ENCODE assay signal across 25 cellular contexts in genomic region chr3:7410782-7411181, GRCh38.
DNase-seq lines count a peak whose midpoint lies in the region; ATAC-seq and TF ChIP-seq lines count a peak whose summit lies in the region.
"Had no signal": no experiment of that assay in that cellular context is flagged by ENCODE, and none has a peak within 500 bp of the region (broad histone marks: within the 10 kb centered on the region; RNA-seq: fewer than 3 reads in every experiment).

No MANE protein-coding gene starts in this region.

- H2AFZ ChIP-seq in GM23338 = no peak overlapping the region
- H2AFZ ChIP-seq: PC-9 had no signal

- 0 out of 2 replicates have a peak, but pooled peaks cover 8% of the 10 kb centered on the region for H3K9me2 ChIP-seq in GM23338 (ENCODE audit: insufficient read depth)

- 84 to 100% methylated on average over 2 to 4 of the region's 4 CpGs for WGBS in endodermal cell (ENCODE audit: insufficient coverage in 1 of 2, insufficient read length in 1 of 2), 2 experiments

- no peaks in the 10 kb centered on the region for H3F3A ChIP-seq in GM23338 (replicated peaks; ENCODE audit: low read depth)

- no peak overlapping the region for H3K27ac ChIP-seq in GM23338 (ENCODE audit: low read depth)
- H3K27ac ChIP-seq in VCaP = no peak overlapping the region
- H3K27ac ChIP-seq in endodermal cell (ENCODE audit: low read depth, low read length) = no peak overlapping the region
- H3K27ac ChIP-seq: A549; BLaER1 treated with 17β-estradiol and CSF1 and Interleukin-3, amounts not matched to agents 10 nM and 100 nM; PC-9 had no signal

- TF ChIP-seq CTCF in GM23338 (conservative IDR thresholded peaks at IDR 0.05; ENCODE audit: low read depth in 2 of 2) (peak; percentile 40 to 44), VCaP (conservative IDR thresholded peaks at IDR 0.05) (peak; percentile 31), endodermal cell (conservative IDR thresholded peaks at IDR 0.05) (peak; percentile 69)

- H3K4me3 Mint-ChIP-seq in GM23338 (no peak overlapping the region), endodermal cell (no peak overlapping the region)
- H3K4me3 Mint-ChIP-seq: CD8-positive, alpha-beta T cell had no signal

- H3K27ac Mint-ChIP-seq in GM23338 (no peak overlapping the region), endodermal cell (no peak overlapping the region)
- H3K27ac Mint-ChIP-seq: CD8-positive, alpha-beta T cell had no signal

- H4K20me1 ChIP-seq in GM23338 (replicated peaks; ENCODE audit: insufficient read depth) = no peaks in the 10 kb centered on the region
- H4K20me1 ChIP-seq: BLaER1 treated with 17β-estradiol and CSF1 and Interleukin-3, amounts not matched to agents 10 nM and 100 nM had no signal

- H3K4me3 ChIP-seq in GM23338 (no peak overlapping the region), endodermal cell (ENCODE audit: low read length) (no peak overlapping the region)
- H3K4me3 ChIP-seq: A549; BLaER1 treated with 17β-estradiol and CSF1 and Interleukin-3, amounts not matched to agents 10 nM and 100 nM; K562; PC-9 had no signal

- H3K27me3 Mint-ChIP-seq in GM23338 (ENCODE audit: insufficient read depth, low read depth, poor library complexity) = peaks cover 3% of the 10 kb centered on the region
- no peaks in the 10 kb centered on the region for H3K27me3 Mint-ChIP-seq in endodermal cell (ENCODE audit: insufficient read depth)

- H3K36me3 Mint-ChIP-seq in GM23338 (ENCODE audit: low read depth) = no peaks in the 10 kb centered on the region
- no peaks in the 10 kb centered on the region for H3K36me3 Mint-ChIP-seq in endodermal cell (ENCODE audit: low read depth)
- H3K36me3 Mint-ChIP-seq: CD8-positive, alpha-beta T cell had no signal

- H3K9me3 Mint-ChIP-seq in GM23338 = no peaks in the 10 kb centered on the region; the same call in 1 of the 3 replicates
- no peaks in the 10 kb centered on the region for H3K9me3 Mint-ChIP-seq in endodermal cell
- H3K9me3 Mint-ChIP-seq: CD8-positive, alpha-beta T cell had no signal

- no peaks in the 10 kb centered on the region for H3K79me2 ChIP-seq in GM23338 (replicated peaks; ENCODE audit: insufficient read depth)

- no peak overlapping the region for H3K4me2 ChIP-seq in GM23338
- H3K4me2 ChIP-seq: A549; BLaER1 treated with 17β-estradiol and CSF1 and Interleukin-3, amounts not matched to agents 10 nM and 100 nM; PC-9 had no signal

- DNase-seq in GM23338 (ENCODE audit: low spot score) = peak; percentile 42
- no peak for DNase-seq in endodermal cell
- DNase-seq in iPS-NIHi7 (ENCODE audit: extremely low spot score) = peak; percentile 13
- DNase-seq in COLO829 (ENCODE audit: low spot score) = no peak
- no peak for DNase-seq in RKO (ENCODE audit: low spot score)
- DNase-seq: AML-193; CD8-positive, alpha-beta T cell; DMS79 treated with DMSO at 0.1 percent for 48 hours; GF-D8; GOT3; Kasumi-1; NCI-H1105; NCI-H1436 treated with DMSO at 0.1 percent for 48 hours; NCI-H187 treated with DMSO at 0.1 percent for 48 hours; NCI-H2171 treated with DMSO at 0.1 percent for 48 hours; NCI-H345; NCI-H510A treated with DMSO at 0.1 percent for 48 hours; PC-9; RPMI8226; SHP77 had no signal

- ATAC-seq in GM23338 = peak; percentile 72
- ATAC-seq in HG03565 (IDR thresholded peaks at IDR 0.05; ENCODE audit: unreplicated experiment) = no peak
- ATAC-seq: A549; CD8-positive, alpha-beta T cell; K562 had no signal

- no peaks in the 10 kb centered on the region for H3K4me1 ChIP-seq in GM23338 (ENCODE audit: insufficient read depth)
- no peaks in the 10 kb centered on the region for H3K4me1 ChIP-seq in endodermal cell (ENCODE audit: control insufficient read depth, insufficient read depth, low read length)
- H3K4me1 ChIP-seq: A549; BLaER1 treated with 17β-estradiol and CSF1 and Interleukin-3, amounts not matched to agents 10 nM and 100 nM had no signal

- no peak overlapping the region for H3K9ac ChIP-seq in endodermal cell (ENCODE audit: extremely low read depth, low read length, poor library complexity, severe bottlenecking)
- H3K9ac ChIP-seq: BLaER1 treated with 17β-estradiol and CSF1 and Interleukin-3, amounts not matched to agents 10 nM and 100 nM had no signal

- no peaks in the 10 kb centered on the region for H3K9me3 ChIP-seq in endodermal cell (ENCODE audit: control insufficient read depth, low read length)
- H3K9me3 ChIP-seq: A549; BLaER1 treated with 17β-estradiol and CSF1 and Interleukin-3, amounts not matched to agents 10 nM and 100 nM had no signal

- H3K36me3 ChIP-seq in GM23338 (ENCODE audit: insufficient read depth) (no peaks in the 10 kb centered on the region), endodermal cell (ENCODE audit: control insufficient read depth, insufficient read depth, low read length) (no peaks in the 10 kb centered on the region)
- H3K36me3 ChIP-seq: BLaER1 treated with 17β-estradiol and CSF1 and Interleukin-3, amounts not matched to agents 10 nM and 100 nM had no signal

- H3K27me3 ChIP-seq in GM23338 (ENCODE audit: insufficient read depth) = no peaks in the 10 kb centered on the region
- no peaks in the 10 kb centered on the region for H3K27me3 ChIP-seq in endodermal cell (ENCODE audit: control insufficient read depth, insufficient read depth, low read length, poor library complexity, severe bottlenecking)
- H3K27me3 ChIP-seq: BLaER1 treated with 17β-estradiol and CSF1 and Interleukin-3, amounts not matched to agents 10 nM and 100 nM had no signal

- no peaks in the 10 kb centered on the region for H3K4me1 Mint-ChIP-seq in GM23338
- H3K4me1 Mint-ChIP-seq in endodermal cell = no peaks in the 10 kb centered on the region

TF ChIP-seq in GM23338, 12 proteins besides CTCF, POLR2A, EP300 and RAD21:
- TF ChIP-seq ZNF114 (CRISPR knock-in tag; IDR thresholded peaks at IDR 0.05) (no peak), STAT1 (IDR thresholded peaks at IDR 0.05; ENCODE audit: unreplicated experiment) (no peak), NANOG (IDR thresholded peaks at IDR 0.05; ENCODE audit: borderline replicate concordance) (no peak), ZNF462 (CRISPR knock-in tag; IDR thresholded peaks at IDR 0.05) (no peak)

Comparison
In these comparisons a context has a peak if more than half of its experiments do, and no peak if none do; other contexts are left out.
1. DNase-seq: peak in GM23338 (single experiment) and iPS-NIHi7 (single experiment); none in endodermal cell (single experiment), COLO829 (single experiment) and RKO (single experiment).
2. Peak in every context shown above with its lines, with median percentiles within 50 percentile points of each other: CTCF ChIP-seq.